Comparison of ENCODE assay signal across 35 cellular contexts in genomic region chr18:54911551-54911950, GRCh38. TPM values are rescaled to one million over a fixed set of nuclear protein-coding genes. Genes with fewer than 3 reads are reported as not detected.
"Had no signal": no experiment of that assay in that cellular context is flagged by ENCODE, and none has a peak within 500 bp of the region (broad histone marks: within the 10 kb centered on the region; RNA-seq: fewer than 3 reads in every experiment).

No MANE protein-coding gene starts in this region.

- H3K27ac ChIP-seq: adrenal gland, ascending aorta, body of pancreas, brain microvascular endothelial cell, breast epithelium, cardiac muscle cell had no signal

- H3K27me3 ChIP-seq: adrenal gland, ascending aorta, body of pancreas, brain microvascular endothelial cell, breast epithelium, cardiac muscle cell had no signal

- DNase-seq: activated effector memory CD4-positive, alpha-beta T cell treated with anti-CD3 and anti-CD28 coated beads, Interleukin-2, amount 50 U/mL, for 16 hours; activated effector memory CD4-positive, alpha-beta T cell treated with Interleukin-2 at 50 U/mL for 16 hours; activated gamma-delta T cell; activated gamma-delta T cell treated with Interleukin-2 at 50 U/mL for 16 hours; activated naive CD4-positive, alpha-beta T cell; activated naive CD4-positive, alpha-beta T cell treated with anti-CD3 and anti-CD28 coated beads for 36 hours; activated naive CD4-positive, alpha-beta T cell treated with anti-CD3 and anti-CD28 coated beads, Interleukin-2, amount 10 ng/mL, durations not matched to agents 7 days and 5 days; activated naive CD4-positive, alpha-beta T cell treated with anti-CD3 and anti-CD28 coated beads, Interleukin-2, amount 50 U/mL, for 16 hours; activated naive CD4-positive, alpha-beta T cell treated with Interleukin-2 at 50 U/mL for 16 hours; activated naive CD8-positive, alpha-beta T cell treated with anti-CD3 and anti-CD28 coated beads for 36 hours; activated naive CD8-positive, alpha-beta T cell treated with anti-CD3 and anti-CD28 coated beads, Interleukin-2, amount 10 ng/mL, durations not matched to agents 7 days and 5 days; activated naive CD8-positive, alpha-beta T cell treated with anti-CD3 and anti-CD28 coated beads, Interleukin-2, amount 50 U/mL, for 24 hours; activated T-cell treated with anti-CD3 and anti-CD28 coated beads, Interleukin-2, amount 50 U/mL, for 1 hour; activated T-cell treated with anti-CD3 and anti-CD28 coated beads, Interleukin-2, amount 50 U/mL, for 24 hours; activated T-cell treated with anti-CD3 and anti-CD28 coated beads, Interleukin-2, amount 50 U/mL, for 4 hours; activated T-cell treated with anti-CD3 and anti-CD28 coated beads, Interleukin-2, amount 50 U/mL, for 48 hours; activated T-cell treated with anti-CD3 and anti-CD28 coated beads, Interleukin-2, amount 50 U/mL, for 72 hours; adrenal gland; amniotic stem cell; amygdala; anterior cingulate cortex; aorta; body of pancreas; brain microvascular endothelial cell; caudate nucleus; central memory CD4-positive, alpha-beta T cell; cerebellar nuclear complex had no signal

- ATAC-seq: activated naive CD4-positive, alpha-beta T cell treated with anti-CD3 and anti-CD28 coated beads, Interleukin-2, amount 50 U/mL, for 72 hours; activated naive CD8-positive, alpha-beta T cell treated with anti-CD3 and anti-CD28 coated beads, Interleukin-2, amount 50 U/mL, for 24 hours; activated T-cell treated with anti-CD3 and anti-CD28 coated beads, Interleukin-2, amount 50 U/mL, for 4 hours; activated T-cell treated with anti-CD3 and anti-CD28 coated beads, Interleukin-2, amount 50 U/mL, for 72 hours; activated T-helper 17 cell treated with anti-CD3 and anti-CD28 coated beads, Interleukin-2, amount 50 U/mL, for 72 hours; body of pancreas had no signal

- H3K36me3 ChIP-seq: adrenal gland, ascending aorta, brain microvascular endothelial cell, breast epithelium, cardiac muscle cell had no signal

- H3K9me3 ChIP-seq: adrenal gland, ascending aorta, body of pancreas, breast epithelium had no signal

- H3K4me1 ChIP-seq: adrenal gland, ascending aorta, body of pancreas, breast epithelium had no signal

- H3K4me3 ChIP-seq: adrenal gland, ascending aorta, body of pancreas, breast epithelium, cardiac muscle cell had no signal

RNA-seq across cellular contexts. Expression of gene CCDC68, which starts 47.7 kb away (rescaled TPM):
- total RNA-seq: activated naive CD4-positive, alpha-beta T cell treated with anti-CD3 and anti-CD28 coated beads for 36 hours; activated naive CD4-positive, alpha-beta T cell treated with anti-CD3 and anti-CD28 coated beads, Interleukin-2, amount 50 U/mL, for 72 hours; activated naive CD8-positive, alpha-beta T cell treated with anti-CD3 and anti-CD28 coated beads for 36 hours; activated naive CD8-positive, alpha-beta T cell treated with anti-CD3 and anti-CD28 coated beads, Interleukin-2, amount 10 ng/mL, durations not matched to agents 7 days and 5 days; activated T-cell treated with anti-CD3 and anti-CD28 coated beads, Interleukin-2, amount 50 U/mL, for 4 hours; activated T-cell treated with anti-CD3 and anti-CD28 coated beads, Interleukin-2, amount 50 U/mL, for 72 hours; activated T-helper 1 cell treated with anti-CD3 and anti-CD28 coated beads, Interleukin-12 subunit alpha, Interleukin-12 subunit beta, Interleukin-2, Interleukin-4 antibody, amounts not matched to agents 30 ng/mL and 10 ng/mL and 1 ng/mL, durations not matched to agents 14 hours and 24 hours and 36 hours; activated T-helper 2 cell treated with anti-CD3 and anti-CD28 coated beads, Interferon-gamma antibody, Interleukin-2, Interleukin-4, amounts not matched to agents 10 μg/mL and 5 μg/mL and 100 μg/mL, durations not matched to agents 14 hours and 24 hours and 36 hours; chondrocyte had no signal
